ENCODE assay signal across 9 cellular contexts in genomic region chr19:43674630-43674982, GRCh38.
DNase-seq lines count a peak whose midpoint lies in the region; ATAC-seq and TF ChIP-seq lines count a peak whose summit lies in the region.
"Had no signal": no experiment of that assay in that cellular context is flagged by ENCODE, and none has a peak within 500 bp of the region (broad histone marks: within the 10 kb centered on the region; RNA-seq: fewer than 3 reads in every experiment).

No MANE protein-coding gene starts in this region.

- no peak for ATAC-seq in HG02840 (IDR thresholded peaks at IDR 0.05; ENCODE audit: low FRiP score, unreplicated experiment)
- no peak for ATAC-seq in HG02870 (IDR thresholded peaks at IDR 0.05; ENCODE audit: unreplicated experiment)

- TF ChIP-seq CTCF in neutrophil (IDR thresholded peaks at IDR 0.05) = no peak

- no peaks in the 10 kb centered on the region for H3K9me3 ChIP-seq in neutrophil

- H3K27ac ChIP-seq in cingulate gyrus (ENCODE audit: low read depth, low read length) = peak overlapping the region; percentile 29
- peak overlapping the region; percentile 99 for H3K27ac ChIP-seq in neutrophil

- no peaks in the 10 kb centered on the region for H3K27me3 ChIP-seq in neutrophil

- DNase-seq in CD1c-positive myeloid dendritic cell (ENCODE audit: extremely low spot score) = peak; percentile 86
- peak; percentile 24 for DNase-seq in NCI-H226
- DNase-seq in NCI-H524 (lab: John Stamatoyannopoulos, UW) = no peak
- DNase-seq in stimulated activated CD4-positive, alpha-beta T cell treated with anti-CD3 and anti-CD28 coated beads, Interleukin-4, amount 100 ng/mL, for 1 hour = no peak
- DNase-seq: activated T-cell treated with anti-CD3 and anti-CD28 coated beads, Interleukin-2, amount 50 U/mL, for 24 hours had no signal

- peak overlapping the region; percentile 46 to 48 for H3K4me3 ChIP-seq in neutrophil (ENCODE audit: low read depth in 1 of 2, low read length in 1 of 2)

- no peaks in the 10 kb centered on the region for H3K36me3 ChIP-seq in neutrophil

- H3K4me1 ChIP-seq in neutrophil (ENCODE audit: control insufficient read depth in 1 of 2, insufficient read depth in 1 of 2, low read depth in 1 of 2, low read length in 1 of 2) = peaks cover 67 to 69% of the 10 kb centered on the region in 2 experiments

Comparison
In these comparisons a context has a peak if more than half of its experiments do, and no peak if none do; other contexts are left out.
1. DNase-seq: peak in CD1c-positive myeloid dendritic cell (single experiment) and NCI-H226 (single experiment); none in NCI-H524 (0 of 2) and stimulated activated CD4-positive, alpha-beta T cell treated with anti-CD3 and anti-CD28 coated beads, Interleukin-4, amount 100 ng/mL, for 1 hour (single experiment).